ENCODE assay signal across 25 cellular contexts in genomic region chr20:33850159-33850558, GRCh38.
"Had no signal": no experiment of that assay in that cellular context is flagged by ENCODE, and none has a peak within 500 bp of the region (broad histone marks: within the 10 kb centered on the region; RNA-seq: fewer than 3 reads in every experiment).

No MANE protein-coding gene starts in this region.

- H3K4me1 ChIP-seq: SJCRH30 had no signal

- H3K27me3 ChIP-seq: brain microvascular endothelial cell, cardiac muscle cell, SJCRH30 had no signal

- H3K27ac ChIP-seq: brain microvascular endothelial cell, cardiac muscle cell, KMS-11, RWPE1, SJCRH30 had no signal

- H3K4me2 ChIP-seq: KMS-11, SK-N-SH had no signal

- ATAC-seq: activated CD4-positive, CD25-positive, alpha-beta regulatory T cell treated with anti-CD3 and anti-CD28 coated beads, Interleukin-2, amount 50 U/mL, for 24 hours; activated CD8-positive, alpha-beta T cell treated with anti-CD3 and anti-CD28 coated beads for 36 hours; activated naive CD8-positive, alpha-beta T cell treated with anti-CD3 and anti-CD28 coated beads, Interleukin-2, amount 50 U/mL, for 24 hours; activated T-cell treated with anti-CD3 and anti-CD28 coated beads, Interleukin-2, amount 50 U/mL, for 72 hours; Panc1 had no signal

- H3K27ac Mint-ChIP-seq: activated CD8-positive, alpha-beta T cell treated with anti-CD3 and anti-CD28 coated beads for 36 hours; activated naive CD4-positive, alpha-beta T cell treated with anti-CD3 and anti-CD28 coated beads, Interleukin-2, amount 10 ng/mL, durations not matched to agents 7 days and 5 days; activated naive CD8-positive, alpha-beta T cell treated with anti-CD3 and anti-CD28 coated beads, Interleukin-2, amount 50 U/mL, for 24 hours; activated T-cell treated with anti-CD3 and anti-CD28 coated beads, Interleukin-2, amount 50 U/mL, for 72 hours; activated T-helper 2 cell treated with anti-CD3 and anti-CD28 coated beads, Interferon-gamma antibody, Interleukin-2, Interleukin-4, amounts not matched to agents 10 μg/mL and 5 μg/mL and 100 μg/mL, durations not matched to agents 14 hours and 24 hours and 36 hours had no signal

- DNase-seq: activated CD4-positive, alpha-beta T cell treated with anti-CD3 and anti-CD28 coated beads for 4 hours; activated CD8-positive, alpha-beta memory T cell treated with anti-CD3 and anti-CD28 coated beads, Interleukin-2, amount 50 U/mL, for 4 hours; activated CD8-positive, alpha-beta T cell treated with anti-CD3 and anti-CD28 coated beads for 36 hours; activated gamma-delta T cell treated with Interleukin-2 at 50 U/mL for 16 hours; activated naive CD4-positive, alpha-beta T cell treated with anti-CD3 and anti-CD28 coated beads, Interleukin-2, amount 10 ng/mL, durations not matched to agents 7 days and 5 days; activated naive CD8-positive, alpha-beta T cell treated with anti-CD3 and anti-CD28 coated beads, Interleukin-2, amount 50 U/mL, for 24 hours; activated T-cell treated with anti-CD3 and anti-CD28 coated beads, Interleukin-2, amount 50 U/mL, for 72 hours; amniotic stem cell; brain microvascular endothelial cell; NCI-H1092; NCI-H1417; NCI-H2029; NCI-H345; NCI-H510A; NCI-H526 treated with DMSO at 0.1 percent for 48 hours; NCI-H82; Right ventricle myocardium superior; SJCRH30; SK-N-SH had no signal

- H3K9me3 ChIP-seq: SJCRH30, SK-N-SH had no signal

- H3K9me3 Mint-ChIP-seq: activated CD8-positive, alpha-beta T cell treated with anti-CD3 and anti-CD28 coated beads for 36 hours; activated naive CD4-positive, alpha-beta T cell treated with anti-CD3 and anti-CD28 coated beads, Interleukin-2, amount 10 ng/mL, durations not matched to agents 7 days and 5 days; activated naive CD8-positive, alpha-beta T cell treated with anti-CD3 and anti-CD28 coated beads, Interleukin-2, amount 50 U/mL, for 24 hours; activated T-cell treated with anti-CD3 and anti-CD28 coated beads, Interleukin-2, amount 50 U/mL, for 72 hours; activated T-helper 2 cell treated with anti-CD3 and anti-CD28 coated beads, Interferon-gamma antibody, Interleukin-2, Interleukin-4, amounts not matched to agents 10 μg/mL and 5 μg/mL and 100 μg/mL, durations not matched to agents 14 hours and 24 hours and 36 hours had no signal

- H3K9ac ChIP-seq: KMS-11, SK-N-SH had no signal

- H3K4me3 Mint-ChIP-seq: activated CD8-positive, alpha-beta T cell treated with anti-CD3 and anti-CD28 coated beads for 36 hours; activated naive CD4-positive, alpha-beta T cell treated with anti-CD3 and anti-CD28 coated beads, Interleukin-2, amount 10 ng/mL, durations not matched to agents 7 days and 5 days; activated naive CD8-positive, alpha-beta T cell treated with anti-CD3 and anti-CD28 coated beads, Interleukin-2, amount 50 U/mL, for 24 hours; activated T-cell treated with anti-CD3 and anti-CD28 coated beads, Interleukin-2, amount 50 U/mL, for 72 hours had no signal

- H3K9me2 ChIP-seq: SK-N-SH had no signal

- H3K27me3 Mint-ChIP-seq: activated CD8-positive, alpha-beta T cell treated with anti-CD3 and anti-CD28 coated beads for 36 hours; activated naive CD4-positive, alpha-beta T cell treated with anti-CD3 and anti-CD28 coated beads, Interleukin-2, amount 10 ng/mL, durations not matched to agents 7 days and 5 days; activated naive CD8-positive, alpha-beta T cell treated with anti-CD3 and anti-CD28 coated beads, Interleukin-2, amount 50 U/mL, for 24 hours had no signal

- H3K4me3 ChIP-seq: cardiac muscle cell, SJCRH30 had no signal
